24 cellular contexts compared by ENCODE assay signal in the genomic region with DNA sequence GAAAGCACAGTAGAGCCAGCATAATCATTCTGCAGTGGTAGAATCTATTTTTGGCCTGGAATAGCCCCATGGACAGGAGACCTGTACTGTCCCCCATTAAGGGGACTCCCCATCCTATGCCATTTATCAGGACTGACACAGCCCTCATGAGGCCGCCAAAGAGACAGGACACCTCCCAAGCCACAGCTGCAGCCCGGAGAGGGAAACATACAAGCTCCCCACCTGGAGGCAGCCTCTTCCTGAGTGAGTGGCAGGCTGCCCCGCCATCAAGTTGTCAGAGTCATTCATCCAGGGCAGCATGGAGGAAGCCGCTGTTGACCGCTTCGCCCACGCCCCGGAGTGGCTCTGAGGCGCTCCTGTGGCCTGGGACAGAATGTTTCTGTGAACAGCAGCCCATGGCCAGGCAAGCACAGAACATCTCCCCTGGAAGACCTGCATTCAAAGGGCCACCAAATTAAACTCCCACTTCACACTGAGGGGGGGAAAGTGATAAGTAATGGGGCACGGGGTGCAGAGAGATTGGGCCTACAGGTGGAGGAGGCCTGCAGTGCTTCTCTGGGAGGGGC.
"Had no signal": no experiment of that assay in that cellular context is flagged by ENCODE, and none has a peak within 500 bp of the region (broad histone marks: within the 10 kb centered on the region; RNA-seq: fewer than 3 reads in every experiment).

No MANE protein-coding gene starts in this region.

- FAIRE-seq: kidney had no signal

- H3K79me2 ChIP-seq: parathyroid adenoma had no signal

- DNase-seq: activated B cell treated with CpG ODN at 0.5 μM for 24 hours; activated CD4-positive, alpha-beta T cell treated with anti-CD3 and anti-CD28 coated beads for 36 hours; activated CD4-positive, alpha-beta T cell treated with anti-CD3 and anti-CD28 coated beads, Interleukin-2, amount 50 U/mL, for 4 hours; activated CD8-positive, alpha-beta memory T cell treated with anti-CD3 and anti-CD28 coated beads, Interleukin-2, amount 50 U/mL, for 48 hours; activated naive CD4-positive, alpha-beta T cell treated with Interleukin-2 at 50 U/mL for 16 hours; activated naive CD8-positive, alpha-beta T cell treated with anti-CD3 and anti-CD28 coated beads for 36 hours; activated T-cell treated with anti-CD3 and anti-CD28 coated beads, Interleukin-2, amount 50 U/mL, for 4 hours; cerebellar nuclear complex; cortex of kidney; head of caudate nucleus; kidney; lower lobe of right lung; mesendoderm; mucosa of descending colon; nephron progenitor cell; nucleus accumbens; right cardiac atrium; stimulated activated CD4-positive, alpha-beta T cell treated with anti-CD3 and anti-CD28 coated beads, Interleukin-1b, Interleukin-23, amount 100 ng/mL, for 48 hours; substantia nigra; tibial artery had no signal

- H3K4me1 ChIP-seq: gastroesophageal sphincter, lower lobe of right lung, parathyroid adenoma, tibial artery had no signal

- H3K27ac ChIP-seq: epithelial cell of prostate, gastroesophageal sphincter, lower lobe of right lung, parathyroid adenoma, skin epidermis, tibial artery had no signal

- H3K27me3 ChIP-seq: gastroesophageal sphincter, tibial artery had no signal

- H3K4me3 ChIP-seq: gastroesophageal sphincter, lower lobe of right lung, mucosa of descending colon, skin epidermis, tibial artery had no signal

- ATAC-seq: activated CD4-positive, alpha-beta T cell treated with anti-CD3 and anti-CD28 coated beads for 36 hours; activated T-cell treated with anti-CD3 and anti-CD28 coated beads, Interleukin-2, amount 50 U/mL, for 4 hours; gastroesophageal sphincter; lower lobe of right lung; mucosa of descending colon; right cardiac atrium had no signal

- H3K9ac ChIP-seq: parathyroid adenoma had no signal

- H3K9me3 ChIP-seq: gastroesophageal sphincter, lower lobe of right lung, mucosa of descending colon, tibial artery had no signal

- H2AFZ ChIP-seq: parathyroid adenoma had no signal

- H3K36me3 ChIP-seq: gastroesophageal sphincter, lower lobe of right lung, tibial artery had no signal
